Comparison of ENCODE assay signal across 1 cellular context in the genomic region with DNA sequence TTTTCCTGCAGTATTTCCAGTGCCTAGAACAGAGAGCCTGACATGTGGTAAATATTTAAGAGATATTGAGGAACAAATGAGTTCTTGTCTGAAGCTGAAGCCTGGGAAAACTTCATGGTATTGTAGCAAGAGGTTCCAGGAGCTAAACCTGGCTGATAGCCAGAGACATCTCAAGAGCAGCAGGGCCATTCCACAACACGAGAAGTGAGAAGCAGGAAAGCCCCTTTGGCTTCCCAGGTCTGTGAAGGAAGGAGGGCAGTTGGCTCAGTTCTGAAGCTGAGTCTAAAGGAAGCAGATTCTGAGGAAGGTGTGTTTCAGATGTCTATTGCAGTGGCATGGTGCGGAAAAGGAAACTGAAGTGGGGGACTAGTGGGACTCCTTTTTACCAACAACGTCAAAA.
TF ChIP-seq lines count a peak whose summit lies in the region.

No MANE protein-coding gene starts in this region.

TF ChIP-seq in GM23338, 12 proteins besides CTCF, POLR2A, EP300 and RAD21 (continued from another document):
- TF ChIP-seq, protein P1, sequence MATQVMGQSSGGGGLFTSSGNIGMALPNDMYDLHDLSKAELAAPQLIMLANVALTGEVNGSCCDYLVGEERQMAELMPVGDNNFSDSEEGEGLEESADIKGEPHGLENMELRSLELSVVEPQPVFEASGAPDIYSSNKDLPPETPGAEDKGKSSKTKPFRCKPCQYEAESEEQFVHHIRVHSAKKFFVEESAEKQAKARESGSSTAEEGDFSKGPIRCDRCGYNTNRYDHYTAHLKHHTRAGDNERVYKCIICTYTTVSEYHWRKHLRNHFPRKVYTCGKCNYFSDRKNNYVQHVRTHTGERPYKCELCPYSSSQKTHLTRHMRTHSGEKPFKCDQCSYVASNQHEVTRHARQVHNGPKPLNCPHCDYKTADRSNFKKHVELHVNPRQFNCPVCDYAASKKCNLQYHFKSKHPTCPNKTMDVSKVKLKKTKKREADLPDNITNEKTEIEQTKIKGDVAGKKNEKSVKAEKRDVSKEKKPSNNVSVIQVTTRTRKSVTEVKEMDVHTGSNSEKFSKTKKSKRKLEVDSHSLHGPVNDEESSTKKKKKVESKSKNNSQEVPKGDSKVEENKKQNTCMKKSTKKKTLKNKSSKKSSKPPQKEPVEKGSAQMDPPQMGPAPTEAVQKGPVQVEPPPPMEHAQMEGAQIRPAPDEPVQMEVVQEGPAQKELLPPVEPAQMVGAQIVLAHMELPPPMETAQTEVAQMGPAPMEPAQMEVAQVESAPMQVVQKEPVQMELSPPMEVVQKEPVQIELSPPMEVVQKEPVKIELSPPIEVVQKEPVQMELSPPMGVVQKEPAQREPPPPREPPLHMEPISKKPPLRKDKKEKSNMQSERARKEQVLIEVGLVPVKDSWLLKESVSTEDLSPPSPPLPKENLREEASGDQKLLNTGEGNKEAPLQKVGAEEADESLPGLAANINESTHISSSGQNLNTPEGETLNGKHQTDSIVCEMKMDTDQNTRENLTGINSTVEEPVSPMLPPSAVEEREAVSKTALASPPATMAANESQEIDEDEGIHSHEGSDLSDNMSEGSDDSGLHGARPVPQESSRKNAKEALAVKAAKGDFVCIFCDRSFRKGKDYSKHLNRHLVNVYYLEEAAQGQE (IDR thresholded peaks at IDR 0.05; ENCODE audit: unreplicated experiment) = no peak
- no peak for TF ChIP-seq ZNF331 (CRISPR knock-in tag; IDR thresholded peaks at IDR 0.05; ENCODE audit: low read depth)
- TF ChIP-seq EZH2 (IDR thresholded peaks at IDR 0.05; ENCODE audit: low read depth, unreplicated experiment) = no peak
- TF ChIP-seq, protein P2, sequence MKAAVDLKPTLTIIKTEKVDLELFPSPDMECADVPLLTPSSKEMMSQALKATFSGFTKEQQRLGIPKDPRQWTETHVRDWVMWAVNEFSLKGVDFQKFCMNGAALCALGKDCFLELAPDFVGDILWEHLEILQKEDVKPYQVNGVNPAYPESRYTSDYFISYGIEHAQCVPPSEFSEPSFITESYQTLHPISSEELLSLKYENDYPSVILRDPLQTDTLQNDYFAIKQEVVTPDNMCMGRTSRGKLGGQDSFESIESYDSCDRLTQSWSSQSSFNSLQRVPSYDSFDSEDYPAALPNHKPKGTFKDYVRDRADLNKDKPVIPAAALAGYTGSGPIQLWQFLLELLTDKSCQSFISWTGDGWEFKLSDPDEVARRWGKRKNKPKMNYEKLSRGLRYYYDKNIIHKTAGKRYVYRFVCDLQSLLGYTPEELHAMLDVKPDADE (IDR thresholded peaks at IDR 0.05) = no peak
- TF ChIP-seq CREB1 (CRISPR knock-in tag; IDR thresholded peaks at IDR 0.05; ENCODE audit: low read depth) = no peak
- no peak for TF ChIP-seq STAT1 (IDR thresholded peaks at IDR 0.05; ENCODE audit: unreplicated experiment)
- no peak for TF ChIP-seq JUNB (IDR thresholded peaks at IDR 0.05; ENCODE audit: unreplicated experiment)
- TF ChIP-seq ZNF114 (CRISPR knock-in tag; IDR thresholded peaks at IDR 0.05) = no peak
